ENCODE assay signal across 10 cellular contexts in the genomic region with DNA sequence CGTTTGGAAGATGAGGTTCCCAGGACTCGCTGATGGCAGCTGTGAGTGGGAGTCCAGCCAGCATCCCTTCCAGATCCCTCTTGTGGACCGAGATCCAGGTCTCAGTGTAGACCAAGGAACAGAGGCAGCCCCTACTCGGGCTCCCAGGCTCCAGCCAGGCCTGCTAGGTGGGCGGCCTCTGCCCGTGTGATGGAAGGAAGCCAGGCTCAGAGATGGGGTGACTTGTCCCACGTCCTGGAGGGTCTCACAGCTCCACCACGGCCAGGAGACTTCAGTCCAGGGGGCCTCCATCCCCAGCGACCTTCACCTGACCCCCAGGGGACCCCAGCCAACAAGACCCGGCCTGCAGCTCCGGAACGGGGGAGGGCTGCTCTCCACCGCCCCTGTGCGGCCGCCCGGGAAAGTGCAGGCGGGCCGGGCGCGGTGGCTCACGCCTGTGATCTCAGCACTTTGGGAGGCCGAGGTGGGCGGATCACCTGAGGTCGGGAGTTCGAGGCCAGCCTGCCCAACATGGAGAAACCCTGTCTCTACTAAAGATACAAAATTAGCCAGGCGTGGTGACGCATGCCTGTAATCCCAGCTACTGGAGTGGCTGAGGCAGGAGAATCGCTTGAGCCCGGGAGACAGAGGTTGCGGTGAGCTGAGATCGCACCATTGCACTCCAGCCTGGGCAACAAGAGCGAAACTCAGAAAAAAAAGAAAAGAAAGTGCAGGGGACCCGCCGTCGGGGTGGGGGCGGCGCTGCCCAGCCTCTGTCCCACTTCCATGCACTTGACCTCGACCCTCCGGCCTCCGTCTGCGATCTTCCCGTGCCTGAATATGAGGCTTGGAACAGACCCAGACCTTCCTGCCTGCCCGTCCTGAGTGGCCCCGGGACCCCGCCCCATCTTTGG. TPM values are rescaled to one million over a fixed set of nuclear protein-coding genes. Genes with fewer than 3 reads are reported as not detected.
A peak's percentile ranks its signal among the peaks of the same experiment; 100 is the strongest.
DNase-seq lines count a peak whose midpoint lies in the region; ATAC-seq and TF ChIP-seq lines count a peak whose summit lies in the region.
"Had no signal": no experiment of that assay in that cellular context is flagged by ENCODE, and none has a peak within 500 bp of the region (broad histone marks: within the 10 kb centered on the region; RNA-seq: fewer than 3 reads in every experiment).

No MANE protein-coding gene starts in this region.

- WGBS in sigmoid colon, 2 donors = 15 to 21% methylated on average over 45 of the region's 45 CpGs

- no peaks in the 10 kb centered on the region for H3K9me3 ChIP-seq in sigmoid colon

- intact Hi-C loops in sigmoid colon (cut with DNase I) = no loop called here

- H3K4me3 ChIP-seq in sigmoid colon = no peak overlapping the region

- TF ChIP-seq CTCF in foreskin keratinocyte (conservative IDR thresholded peaks at IDR 0.05) (peak; percentile 82), sigmoid colon (IDR thresholded peaks at IDR 0.05) (peak in 3 of 4 experiments; percentile 43 to 60 (median 59))

- no peaks in the 10 kb centered on the region for H3K36me3 ChIP-seq in sigmoid colon

- DNase-seq in Daoy (ENCODE audit: low read depth) (peak; percentile 68), KBM-7 (peak; percentile 72), foreskin keratinocyte (no peak), sigmoid colon (no peak), SW 1271 (lab: John Stamatoyannopoulos, UW) (no peak)
- DNase-seq in activated CD8-positive, alpha-beta memory T cell treated with anti-CD3 and anti-CD28 coated beads, Interleukin-2, amount 50 U/mL, for 48 hours = peak; percentile 88

- H3K27me3 ChIP-seq in foreskin keratinocyte (peaks cover 30% of the 10 kb centered on the region), sigmoid colon (peaks cover 35 to 49% (median 49%) of the 10 kb centered on the region in 3 donors)

- TF ChIP-seq POLR2A in sigmoid colon (IDR thresholded peaks at IDR 0.05) = no peak

- H3K27ac ChIP-seq in foreskin keratinocyte = no peak overlapping the region
- H3K27ac ChIP-seq in sigmoid colon = no peak overlapping the region

- TF ChIP-seq EP300 in sigmoid colon (IDR thresholded peaks at IDR 0.05) = no peak

- in situ Hi-C loops in KBM-7 (cut with MboI; ENCODE audit: low pct_unique_long_range_greater_than_20kb, low sequenced_read_pairs) = no loop called here

- ATAC-seq in foreskin keratinocyte (peak; percentile 37), GM21515 (IDR thresholded peaks at IDR 0.05; ENCODE audit: unreplicated experiment) (no peak), GM19328 (IDR thresholded peaks at IDR 0.05; ENCODE audit: unreplicated experiment) (no peak)

- H3K4me1 ChIP-seq in foreskin keratinocyte (no peaks in the 10 kb centered on the region), sigmoid colon (peaks cover 0 to 22% (median 14%) of the 10 kb centered on the region in 4 donors)

RNA-seq across cellular contexts. Expression of a gene that starts 0.6 kb away (rescaled TPM):
- total RNA-seq in Daoy (2014; rRNA removed; shearing (Covaris generic)) = not detected in 2 replicates
- 0.07 and 0.10 TPM in 2 replicates for total RNA-seq in foreskin keratinocyte
- 0.09 and 0.15 TPM in 2 replicates for polyA plus RNA-seq in foreskin keratinocyte
- total RNA-seq in sigmoid colon = under 1 TPM in 3 of 4 donors, not detected in 1; 0.16 to 0.55 (median 0.27) TPM
- 1 to 10 TPM in 1 of 3 donors, under 1 TPM in 2; 0.46 to 6.3 (median 0.60) TPM for polyA plus RNA-seq in sigmoid colon

RNA-seq across cellular contexts. Expression of a gene that starts 11.6 kb away (rescaled TPM):
- total RNA-seq in Daoy (2014; rRNA removed; shearing (Covaris generic)) = 54.9 and 58.9 TPM in 2 replicates
- total RNA-seq in foreskin keratinocyte = 7.3 and 7.9 TPM in 2 replicates
- polyA plus RNA-seq in foreskin keratinocyte = 7.6 and 9.9 TPM in 2 replicates
- 10 to 100 TPM; 36.3 to 78.8 (median 46.6) TPM for total RNA-seq in sigmoid colon
- 10 to 100 TPM; 14.3 to 23.6 (median 20.4) TPM for polyA plus RNA-seq in sigmoid colon

RNA-seq across cellular contexts. Expression of a gene that starts 34.9 kb away (rescaled TPM):
- 0.11 TPM in 1 of 2 replicates, not detected in the other for total RNA-seq in Daoy (2014; rRNA removed; shearing (Covaris generic))
- total RNA-seq in foreskin keratinocyte = 0.42 and 0.54 TPM in 2 replicates
- 0.38 and 0.41 TPM in 2 replicates for polyA plus RNA-seq in foreskin keratinocyte
- total RNA-seq in sigmoid colon = 10 to 100 TPM; 17.8 to 49.9 (median 24.9) TPM
- polyA plus RNA-seq in sigmoid colon = 10 to 100 TPM in 1 of 3 donors, 1 to 10 TPM in 2; 1.8 to 10.8 (median 9.3) TPM
- total RNA-seq: T-helper 1 cell treated with Interleukin-12 subunit alpha and Interleukin-12 subunit beta and Interleukin-4 antibody, amounts not matched to agents 30 ng/mL and 1 ng/mL, for 36 hours had no signal

RNA-seq across cellular contexts. Expression of a gene that starts 35.9 kb away (rescaled TPM):
- total RNA-seq in Daoy (2014; rRNA removed; shearing (Covaris generic)) = 105 and 108 TPM in 2 replicates
- total RNA-seq in foreskin keratinocyte = 80.0 and 81.4 TPM in 2 replicates
- polyA plus RNA-seq in foreskin keratinocyte = 94.5 and 105 TPM in 2 replicates
- 100 to 1,000 TPM in 2 of 4 donors, 10 to 100 TPM in 2; 74.9 to 152 (median 95.1) TPM for total RNA-seq in sigmoid colon
- polyA plus RNA-seq in sigmoid colon = 100 to 1,000 TPM in 1 of 3 donors, 10 to 100 TPM in 2; 79.2 to 110 (median 96.7) TPM

RNA-seq across cellular contexts. Expression of a gene that starts 48.2 kb away (rescaled TPM):
- total RNA-seq in Daoy (2014; rRNA removed; shearing (Covaris generic)) = 4.2 and 5.5 TPM in 2 replicates
- total RNA-seq in foreskin keratinocyte (not detected in 2 replicates), sigmoid colon (under 1 TPM in 1 of 4 donors, not detected in 3; 0.49 TPM)
- polyA plus RNA-seq in foreskin keratinocyte (0.10 TPM in 1 of 2 replicates, not detected in the other), sigmoid colon (10 to 100 TPM in 1 of 3 donors, not detected in 2; 11.2 TPM)
- total RNA-seq: pulmonary artery endothelial cell had no signal

Comparison
In these comparisons a context has a peak if more than half of its experiments do, and no peak if none do; other contexts are left out.
1. DNase-seq: peak in Daoy (single experiment), KBM-7 (single experiment) and activated CD8-positive, alpha-beta memory T cell treated with anti-CD3 and anti-CD28 coated beads, Interleukin-2, amount 50 U/mL, for 48 hours (single experiment); none in foreskin keratinocyte (0 of 2), sigmoid colon (single experiment) and SW 1271 (0 of 2).
2. RNA of a gene that starts 34.9 kb away (total RNA-seq): 17.8 to 49.9 TPM in sigmoid colon; 0.42 to 0.54 TPM in foreskin keratinocyte and 0.11 TPM in Daoy; every median in the first group is over 10 times any median in the second.